In the genomic region with DNA sequence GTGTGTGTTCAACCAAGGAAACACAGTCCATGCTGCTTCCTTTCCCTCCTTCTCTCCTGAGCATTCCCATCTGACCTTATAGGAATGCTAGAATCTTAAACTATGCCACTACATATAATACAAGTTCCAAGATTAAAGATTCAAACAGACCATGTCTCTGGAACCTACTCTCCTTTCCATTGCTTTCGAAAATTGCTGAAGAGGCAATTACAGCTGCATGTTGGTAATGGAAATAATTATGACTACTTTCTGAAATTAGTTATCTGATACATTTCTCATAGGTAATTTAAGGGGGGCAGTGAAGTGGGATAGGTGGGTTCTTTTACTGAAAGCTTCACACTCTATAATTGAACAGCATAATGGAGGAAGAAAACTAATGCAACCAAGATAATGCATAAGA, we compare ENCODE assay signal across 8 cellular contexts.
"Had no signal": no experiment of that assay in that cellular context is flagged by ENCODE, and none has a peak within 500 bp of the region (broad histone marks: within the 10 kb centered on the region; RNA-seq: fewer than 3 reads in every experiment).

No MANE protein-coding gene starts in this region.

- H3K9me3 Mint-ChIP-seq: GM23338, H9 had no signal

- H3K4me1 Mint-ChIP-seq: IgD-negative memory B cell had no signal

- FAIRE-seq: H1, H54 had no signal

- H3K27ac ChIP-seq: HL-60 had no signal

- H3K4me2 ChIP-seq: GM23338 had no signal

- H3K4me3 Mint-ChIP-seq: GM23338, H9, IgD-negative memory B cell had no signal

- DNase-seq: H9, HCEC 1CT, KG1 had no signal

- ATAC-seq: GM23338 had no signal

- H2AFZ ChIP-seq: GM23338 had no signal

- H3K36me3 Mint-ChIP-seq: IgD-negative memory B cell had no signal

- H3K27ac Mint-ChIP-seq: GM23338, H9, IgD-negative memory B cell had no signal

- H3K4me3 ChIP-seq: GM23338 had no signal
